Comparison of ENCODE assay signal across 11 cellular contexts in the genomic region with DNA sequence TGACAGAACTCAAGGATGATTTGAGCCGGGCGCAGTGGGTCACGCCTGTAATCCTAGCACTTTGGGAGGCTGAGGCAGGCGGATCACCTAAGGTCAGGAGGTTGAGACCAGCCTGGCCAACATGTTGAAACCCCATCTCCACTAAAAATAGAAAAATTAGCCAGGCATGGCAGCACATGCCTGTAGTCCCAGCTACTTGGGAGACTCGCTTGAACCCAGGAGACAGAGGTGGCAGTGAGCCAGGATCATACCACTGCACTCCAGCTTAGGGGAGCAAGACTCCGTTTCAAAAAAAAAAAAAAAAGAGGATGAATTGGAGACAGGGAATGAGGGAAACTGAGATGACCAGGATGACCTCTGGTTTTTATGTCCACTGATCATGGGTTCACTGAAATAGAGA.
"Had no signal": no experiment of that assay in that cellular context is flagged by ENCODE, and none has a peak within 500 bp of the region (broad histone marks: within the 10 kb centered on the region; RNA-seq: fewer than 3 reads in every experiment).

No MANE protein-coding gene starts in this region.

- H3K27ac ChIP-seq: GM23248 had no signal

- ATAC-seq: GM23338, HCT116 had no signal

- H2AFZ ChIP-seq: GM23248 had no signal

- H3K4me1 ChIP-seq: HAP-1 had no signal

- H3K4me3 ChIP-seq: GM23248, GM23338, HAP-1 had no signal

- H3K36me3 ChIP-seq: HAP-1 had no signal

- H3K9ac ChIP-seq: GM23248 had no signal

- FAIRE-seq: H1, H54 had no signal

- H3K4me2 ChIP-seq: GM23338 had no signal

- H3K9me3 ChIP-seq: HAP-1 had no signal

- DNase-seq: GM23248, GOT3, H7, H9, HCEC 1CT, HFFc6 had no signal
